Comparison of ENCODE assay signal across 8 cellular contexts in genomic region chr2:181742361-181742760, GRCh38.
"Had no signal": no experiment of that assay in that cellular context is flagged by ENCODE, and none has a peak within 500 bp of the region (broad histone marks: within the 10 kb centered on the region; RNA-seq: fewer than 3 reads in every experiment).

No MANE protein-coding gene starts in this region.

- H3K27ac ChIP-seq: lower lobe of right lung had no signal

- DNase-seq: activated CD4-positive, alpha-beta T cell treated with anti-CD3 and anti-CD28 coated beads for 1 hour; activated naive CD4-positive, alpha-beta T cell; activated naive CD8-positive, alpha-beta T cell treated with anti-CD3 and anti-CD28 coated beads, Interleukin-2, amount 10 ng/mL, durations not matched to agents 7 days and 5 days; lower lobe of right lung; T-helper 9 cell had no signal

- H3K9me3 ChIP-seq: lower lobe of right lung, pancreas had no signal

- H3K36me3 Mint-ChIP-seq: activated naive CD8-positive, alpha-beta T cell treated with anti-CD3 and anti-CD28 coated beads, Interleukin-2, amount 10 ng/mL, durations not matched to agents 7 days and 5 days; naive B cell had no signal

- H3K27ac Mint-ChIP-seq: activated naive CD8-positive, alpha-beta T cell treated with anti-CD3 and anti-CD28 coated beads, Interleukin-2, amount 10 ng/mL, durations not matched to agents 7 days and 5 days; naive B cell had no signal

- H3K4me3 Mint-ChIP-seq: activated naive CD8-positive, alpha-beta T cell treated with anti-CD3 and anti-CD28 coated beads, Interleukin-2, amount 10 ng/mL, durations not matched to agents 7 days and 5 days; naive B cell had no signal

- FAIRE-seq: bronchial epithelial cell had no signal

- H3K27me3 ChIP-seq: pancreas had no signal

- H3K4me1 Mint-ChIP-seq: activated naive CD8-positive, alpha-beta T cell treated with anti-CD3 and anti-CD28 coated beads, Interleukin-2, amount 10 ng/mL, durations not matched to agents 7 days and 5 days; naive B cell had no signal

- H3K36me3 ChIP-seq: lower lobe of right lung, pancreas had no signal

- H3K9me3 Mint-ChIP-seq: activated naive CD8-positive, alpha-beta T cell treated with anti-CD3 and anti-CD28 coated beads, Interleukin-2, amount 10 ng/mL, durations not matched to agents 7 days and 5 days; naive B cell had no signal

- H3K4me3 ChIP-seq: lower lobe of right lung, pancreas had no signal
